ENCODE assay signal across 8 cellular contexts in genomic region chr21:33916200-33916567, GRCh38. TPM values are rescaled to one million over a fixed set of nuclear protein-coding genes. Genes with fewer than 3 reads are reported as not detected.
A peak's percentile ranks its signal among the peaks of the same experiment; 100 is the strongest.
DNase-seq lines count a peak whose midpoint lies in the region; ATAC-seq and TF ChIP-seq lines count a peak whose summit lies in the region.

No MANE protein-coding gene starts in this region.

- peaks cover 28% of the 10 kb centered on the region for H3K36me3 ChIP-seq in BLaER1

- H3K9me3 Mint-ChIP-seq in chondrocyte (ENCODE audit: low read depth): no peaks in the 10 kb centered on the region
- H3K9me3 Mint-ChIP-seq in naive B cell: no peaks in the 10 kb centered on the region

- peak overlapping the region; percentile 83 for H3K4me3 ChIP-seq in BLaER1

- H3K36me3 Mint-ChIP-seq in chondrocyte (ENCODE audit: low read depth) (peaks cover 2% of the 10 kb centered on the region), naive B cell (peaks cover 0 to 6% of the 10 kb centered on the region in 2 donors)

- H3K27ac Mint-ChIP-seq in chondrocyte (ENCODE audit: unreplicated experiment): peak overlapping the region; percentile 85
- peak overlapping the region; percentile 14 to 99 (median 98) for H3K27ac Mint-ChIP-seq in naive B cell

- H3K27me3 Mint-ChIP-seq in chondrocyte (ENCODE audit: low read depth): no peaks in the 10 kb centered on the region
- H3K27me3 Mint-ChIP-seq in naive B cell: no peaks in the 10 kb centered on the region

- DNase-seq in chondrocyte (ENCODE audit: low spot score) (no peak), naive B cell (no peak), 8988T (no peak), amniotic stem cell (lab: John Stamatoyannopoulos, UW) (no peak), kidney tubule cell (ENCODE audit: low spot score) (no peak)

- no peak overlapping the region for H3K27ac ChIP-seq in BLaER1

- H3K9me3 ChIP-seq in BLaER1: no peaks in the 10 kb centered on the region

- H3K4me1 ChIP-seq in BLaER1: peaks cover 21% of the 10 kb centered on the region

- no peaks in the 10 kb centered on the region for H3K27me3 ChIP-seq in BLaER1

- H3K4me1 Mint-ChIP-seq in chondrocyte (ENCODE audit: low read depth) (peaks cover 22% of the 10 kb centered on the region), naive B cell (peaks cover 10 to 31% (median 17%) of the 10 kb centered on the region in 3 donors)

- H3K9ac ChIP-seq in BLaER1: 0 out of 2 replicates have a peak overlapping the region, but pooled peaks have one; percentile 88

- H3K4me2 ChIP-seq in BLaER1: peak overlapping the region; percentile 68

- H4K20me1 ChIP-seq in BLaER1: no peaks in the 10 kb centered on the region

- peak; percentile 1 for ATAC-seq in HG03342 (IDR thresholded peaks at IDR 0.05; ENCODE audit: unreplicated experiment)
- ATAC-seq in naive B cell (ENCODE audit: low read depth in 2 of 2): no peak
- no peak for ATAC-seq in HG03139 (IDR thresholded peaks at IDR 0.05; ENCODE audit: unreplicated experiment)

- no peak for TF ChIP-seq CTCF in chondrocyte (IDR thresholded peaks at IDR 0.05)

- H3K4me3 Mint-ChIP-seq in chondrocyte (ENCODE audit: unreplicated experiment): peak overlapping the region; percentile 93
- H3K4me3 Mint-ChIP-seq in naive B cell: peak overlapping the region; percentile 97 to 100 (median 99)

RNA-seq across cellular contexts. Expression of gene ATP5PO, which starts 0.6 kb away (rescaled TPM):
- 129 to 131 TPM (median 131 TPM) in 3 replicates for total RNA-seq in chondrocyte
- polyA plus RNA-seq in naive B cell (ENCODE audit: low read depth in 6 of 6): 100 to 1,000 TPM; 299 to 386 (median 357) TPM
